12 cellular contexts compared by ENCODE assay signal in the genomic region with DNA sequence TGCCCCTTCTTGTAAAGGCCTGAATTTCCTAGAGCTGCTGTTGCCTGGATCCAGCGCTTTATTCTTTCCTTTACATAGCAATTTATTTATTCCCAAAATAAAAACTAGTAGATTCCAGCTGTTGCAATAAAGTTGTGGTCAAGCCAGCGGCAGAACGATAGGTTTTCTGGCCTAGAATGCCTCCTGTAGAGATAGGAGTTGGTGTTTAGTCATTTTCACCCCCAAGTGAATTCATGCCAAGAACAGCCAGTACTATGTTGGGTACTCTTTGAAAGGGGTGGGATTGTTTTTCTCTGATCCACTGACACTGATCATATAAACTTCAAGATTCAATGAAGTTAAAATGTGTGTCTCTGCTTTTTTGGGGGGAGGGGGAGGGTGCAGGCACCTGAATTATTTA.
DNase-seq lines count a peak whose midpoint lies in the region; ATAC-seq and TF ChIP-seq lines count a peak whose summit lies in the region.
"Had no signal": no experiment of that assay in that cellular context is flagged by ENCODE, and none has a peak within 500 bp of the region (broad histone marks: within the 10 kb centered on the region; RNA-seq: fewer than 3 reads in every experiment).

No MANE protein-coding gene starts in this region.

- no peak overlapping the region for H3K4me3 ChIP-seq in fibroblast of lung (replicated peaks in 1 of 4; ENCODE audit: control extremely low read depth in 1 of 4, insufficient read depth in 1 of 4, low read depth in 3 of 4, low read length in 4 of 4)
- H3K4me3 ChIP-seq in upper lobe of left lung: no peak overlapping the region
- H3K4me3 ChIP-seq in PC-3 (ENCODE audit: low read length): no peak overlapping the region

- H2AFZ ChIP-seq in fibroblast of lung (ENCODE audit: low read length) (no peak overlapping the region), PC-3 (ENCODE audit: low read length) (no peak overlapping the region)

- H3K9me2 ChIP-seq in PC-3 (replicated peaks; ENCODE audit: low read length): no peaks in the 10 kb centered on the region

- H3K4me3 Mint-ChIP-seq in naive thymus-derived CD8-positive, alpha-beta T cell: no peak overlapping the region
- no peak overlapping the region for H3K4me3 Mint-ChIP-seq in nephron progenitor cell

- H3K27me3 ChIP-seq in fibroblast of lung (ENCODE audit: control insufficient read depth, insufficient read depth, low read length) (no peaks in the 10 kb centered on the region), upper lobe of left lung (no peaks in the 10 kb centered on the region), PC-3 (ENCODE audit: low read length) (no peaks in the 10 kb centered on the region)

- H3K36me3 ChIP-seq in fibroblast of lung (ENCODE audit: control insufficient read depth, insufficient read depth, low read length): peaks cover 7% of the 10 kb centered on the region
- H3K36me3 ChIP-seq in upper lobe of left lung: peaks cover 65 to 98% (median 78%) of the 10 kb centered on the region in 4 donors
- H3K36me3 ChIP-seq in PC-3 (ENCODE audit: low read depth, low read length): peaks cover 21% of the 10 kb centered on the region

- TF ChIP-seq POLR2A in upper lobe of left lung (IDR thresholded peaks at IDR 0.05): no peak

- peaks cover 14 to 24% (median 17%) of the 10 kb centered on the region in 4 donors for H3K4me1 Mint-ChIP-seq in naive thymus-derived CD8-positive, alpha-beta T cell
- no peaks in the 10 kb centered on the region for H3K4me1 Mint-ChIP-seq in nephron progenitor cell

- peak overlapping the region; percentile 86 to 98 for H3K27ac Mint-ChIP-seq in activated naive CD4-positive, alpha-beta T cell treated with anti-CD3 and anti-CD28 coated beads, Interleukin-2, amount 50 U/mL, for 72 hours
- peak overlapping the region; percentile 61 to 96 (median 87) for H3K27ac Mint-ChIP-seq in naive thymus-derived CD8-positive, alpha-beta T cell
- H3K27ac Mint-ChIP-seq in nephron progenitor cell: no peak overlapping the region

- peaks cover 31 to 54% of the 10 kb centered on the region in 2 donors for H3K36me3 Mint-ChIP-seq in activated naive CD4-positive, alpha-beta T cell treated with anti-CD3 and anti-CD28 coated beads, Interleukin-2, amount 50 U/mL, for 72 hours
- H3K36me3 Mint-ChIP-seq in naive thymus-derived CD8-positive, alpha-beta T cell: peaks cover 4 to 99% (median 31%) of the 10 kb centered on the region in 3 donors
- H3K36me3 Mint-ChIP-seq in nephron progenitor cell (ENCODE audit: low read depth): peaks cover 62% of the 10 kb centered on the region

- H3K9ac ChIP-seq in fibroblast of lung (ENCODE audit: insufficient read depth, low read length): no peak overlapping the region
- no peak overlapping the region for H3K9ac ChIP-seq in PC-3 (ENCODE audit: low read length)

- H3K79me2 ChIP-seq in fibroblast of lung (ENCODE audit: control insufficient read depth, insufficient read depth, low read length) (no peaks in the 10 kb centered on the region), PC-3 (ENCODE audit: low read length) (no peaks in the 10 kb centered on the region)

- H3K9me3 ChIP-seq in fibroblast of lung (ENCODE audit: control insufficient read depth, insufficient read depth, low read depth, low read length) (no peaks in the 10 kb centered on the region), upper lobe of left lung (no peaks in the 10 kb centered on the region), PC-3 (ENCODE audit: low read length) (no peaks in the 10 kb centered on the region)

- H3K9me3 Mint-ChIP-seq in activated naive CD4-positive, alpha-beta T cell treated with anti-CD3 and anti-CD28 coated beads, Interleukin-2, amount 50 U/mL, for 72 hours: no peaks in the 10 kb centered on the region
- no peaks in the 10 kb centered on the region for H3K9me3 Mint-ChIP-seq in naive thymus-derived CD8-positive, alpha-beta T cell
- H3K9me3 Mint-ChIP-seq in nephron progenitor cell: no peaks in the 10 kb centered on the region

- intact Hi-C loops in PC-3 (cut with micrococcal nuclease): no loop called here

- POLR2A ChIA-PET in naive thymus-derived CD8-positive, alpha-beta T cell (lab: Charles Lee): no interaction called here
- POLR2A ChIA-PET in PC-3 (lab: Charles Lee; ENCODE audit: unreplicated experiment): no interaction called here

- no peaks in the 10 kb centered on the region for H3K27me3 Mint-ChIP-seq in naive thymus-derived CD8-positive, alpha-beta T cell
- no peaks in the 10 kb centered on the region for H3K27me3 Mint-ChIP-seq in nephron progenitor cell (ENCODE audit: low read depth, poor library complexity)

- 63 to 73% methylated on average over 3 of the region's 3 CpGs for WGBS in upper lobe of left lung, 2 donors

- TF ChIP-seq EP300 in upper lobe of left lung (IDR thresholded peaks at IDR 0.05): peak in 1 of 4 donors; percentile 4

- no peaks in the 10 kb centered on the region for H3F3A ChIP-seq in PC-3 (ENCODE audit: low read length, unreplicated experiment)

- CTCF ChIA-PET in PC-3 (lab: Charles Lee): no interaction called here

- TF ChIP-seq CTCF in fibroblast of lung (conservative IDR thresholded peaks at IDR 0.05 in 1 of 2, IDR thresholded peaks at IDR 0.05 in 1 of 2; ENCODE audit: low read depth in 1 of 2, low read length in 2 of 2) (no peak), upper lobe of left lung (IDR thresholded peaks at IDR 0.05) (no peak), nephron progenitor cell (IDR thresholded peaks at IDR 0.05) (no peak), PC-3 (conservative IDR thresholded peaks at IDR 0.05; ENCODE audit: low read depth, low read length) (no peak)

- ATAC-seq in activated naive CD4-positive, alpha-beta T cell treated with anti-CD3 and anti-CD28 coated beads, Interleukin-2, amount 50 U/mL, for 72 hours: no peak
- no peak for ATAC-seq in naive thymus-derived CD8-positive, alpha-beta T cell
- peak in 1 of 2 donors; percentile 30 for ATAC-seq in upper lobe of left lung (ENCODE audit: low FRiP score in 2 of 2)
- ATAC-seq in HG03571 (IDR thresholded peaks at IDR 0.05; ENCODE audit: unreplicated experiment): no peak
- no peak for ATAC-seq in PC-3

- H3K4me2 ChIP-seq in fibroblast of lung (ENCODE audit: extremely low read depth, insufficient read depth, low read length) (no peak overlapping the region), PC-3 (ENCODE audit: low read length) (no peak overlapping the region)

- H3K27ac ChIP-seq in fibroblast of lung (ENCODE audit: insufficient read depth, low read length) (no peak overlapping the region), upper lobe of left lung (peak overlapping the region; percentile 55 to 80 (median 72)), PC-3 (ENCODE audit: low read length) (no peak overlapping the region)

- DNase-seq in activated naive CD4-positive, alpha-beta T cell treated with anti-CD3 and anti-CD28 coated beads, Interleukin-2, amount 50 U/mL, for 72 hours (ENCODE audit: low spot score in 2 of 2): no peak
- no peak for DNase-seq in activated naive CD4-positive, alpha-beta T cell treated with anti-CD3 and anti-CD28 coated beads, Interleukin-2, amount 50 U/mL, for 16 hours
- DNase-seq in fibroblast of lung (ENCODE audit: low read depth in 2 of 2) (peak; percentile 37 to 77), upper lobe of left lung (no peak), nephron progenitor cell (no peak), PC-3 (no peak)
- no peak for DNase-seq in naive thymus-derived CD8-positive, alpha-beta T cell
- DNase-seq: activated effector memory CD4-positive, alpha-beta T cell treated with Interleukin-2 at 50 U/mL for 16 hours; IMR-90; NCI-H2081 treated with DMSO at 0.1 percent for 48 hours; occipital lobe had no signal

- H3K4me1 ChIP-seq in fibroblast of lung (ENCODE audit: control insufficient read depth, extremely low read depth, insufficient read depth, low read length) (peaks cover 3% of the 10 kb centered on the region), upper lobe of left lung (peaks cover 27 to 44% (median 31%) of the 10 kb centered on the region in 4 donors), PC-3 (ENCODE audit: insufficient read depth, low read length) (no peaks in the 10 kb centered on the region)

- no peaks in the 10 kb centered on the region for H4K20me1 ChIP-seq in fibroblast of lung (ENCODE audit: control insufficient read depth, extremely low read depth, insufficient read depth, low read length)
- no peaks in the 10 kb centered on the region for H4K20me1 ChIP-seq in PC-3 (ENCODE audit: low read length)

- no TSS peak for BruUV-seq in PC-3 (replicated peaks; lab: Mats Ljungman, UMichigan)

Comparison
In these comparisons a context has a peak if more than half of its experiments do, and no peak if none do; other contexts are left out.
1. DNase-seq: peak in fibroblast of lung (2 of 2); none in activated naive CD4-positive, alpha-beta T cell treated with anti-CD3 and anti-CD28 coated beads, Interleukin-2, amount 50 U/mL, for 72 hours (0 of 2), activated naive CD4-positive, alpha-beta T cell treated with anti-CD3 and anti-CD28 coated beads, Interleukin-2, amount 50 U/mL, for 16 hours (single experiment), naive thymus-derived CD8-positive, alpha-beta T cell (0 of 10), upper lobe of left lung (0 of 2), nephron progenitor cell (single experiment) and PC-3 (single experiment).
2. H3K27ac ChIP-seq: peak in upper lobe of left lung (4 of 4); none in fibroblast of lung (single experiment) and PC-3 (single experiment).